ENCODE assay signal across 18 cellular contexts in the genomic region with DNA sequence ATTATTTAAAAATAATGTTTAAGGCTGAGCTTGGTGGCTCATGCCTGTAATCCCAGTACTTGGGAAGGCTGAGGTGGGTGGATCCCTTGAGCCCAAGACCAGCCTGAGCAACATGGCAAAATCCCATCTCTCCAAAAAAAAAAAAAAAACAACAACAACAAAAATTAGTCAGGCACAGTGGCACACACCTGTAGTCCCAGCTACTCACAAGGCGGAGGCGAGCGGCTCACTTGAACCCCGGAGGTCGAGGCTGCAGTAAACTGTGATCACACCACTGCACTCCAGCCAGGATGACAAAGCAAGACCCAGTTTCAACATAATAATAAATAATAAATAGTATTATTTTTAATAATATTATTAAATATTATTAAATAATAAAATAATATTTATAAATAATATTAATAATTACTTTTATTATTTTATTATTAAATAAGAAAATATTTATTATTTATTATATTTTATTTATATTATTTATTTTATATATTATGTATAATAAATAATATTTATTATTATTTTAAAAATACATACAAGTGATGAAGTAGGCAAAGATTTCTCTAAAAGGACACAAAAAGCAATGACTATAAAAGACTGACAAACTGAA. TPM values are rescaled to one million over a fixed set of nuclear protein-coding genes. Genes with fewer than 3 reads are reported as not detected.
"Had no signal": no experiment of that assay in that cellular context is flagged by ENCODE, and none has a peak within 500 bp of the region (broad histone marks: within the 10 kb centered on the region; RNA-seq: fewer than 3 reads in every experiment).

No MANE protein-coding gene starts in this region.

- H3K4me1 ChIP-seq: colonic mucosa, heart left ventricle, right atrium auricular region, tibial artery, upper lobe of right lung had no signal

- H3K4me3 ChIP-seq: colonic mucosa, esophagus squamous epithelium, heart left ventricle, mucosa of descending colon, right atrium auricular region, tibial artery, upper lobe of right lung had no signal

- H3K27ac Mint-ChIP-seq: stimulated activated memory B cell treated with anti-CD40 and anti-IgM and Interleukin-4, amounts not matched to agents 10 μg/mL and 1 μg/mL and 100 μg/mL, for 72 hours; stimulated activated naive CD8-positive, alpha-beta T cell treated with anti-CD3 and anti-CD28 coated beads, Interleukin-15, Interleukin-2, amounts not matched to agents 100 ng/mL and 50 ng/mL, for 24 hours had no signal

- H3K27ac ChIP-seq: colonic mucosa, esophagus squamous epithelium, heart left ventricle, neutrophil, right atrium auricular region, tibial artery, upper lobe of right lung had no signal

- H3K9me3 ChIP-seq: colonic mucosa, esophagus squamous epithelium, heart left ventricle, mucosa of descending colon, neutrophil, right atrium auricular region, tibial artery, upper lobe of right lung had no signal

- FAIRE-seq: islet of Langerhans had no signal

- H3K27me3 ChIP-seq: colonic mucosa, esophagus squamous epithelium, neutrophil, right atrium auricular region, tibial artery, upper lobe of right lung had no signal

- H3K27me3 Mint-ChIP-seq: naive thymus-derived CD8-positive, alpha-beta T cell; stimulated activated memory B cell treated with anti-CD40 and anti-IgM and Interleukin-4, amounts not matched to agents 10 μg/mL and 1 μg/mL and 100 μg/mL, for 72 hours; stimulated activated naive CD8-positive, alpha-beta T cell treated with anti-CD3 and anti-CD28 coated beads, Interleukin-15, Interleukin-2, amounts not matched to agents 100 ng/mL and 50 ng/mL, for 24 hours had no signal

- H3K36me3 ChIP-seq: colonic mucosa, esophagus squamous epithelium, heart left ventricle, neutrophil, right atrium auricular region, tibial artery, upper lobe of right lung had no signal

- H3K4me1 Mint-ChIP-seq: stimulated activated memory B cell treated with anti-CD40 and anti-IgM and Interleukin-4, amounts not matched to agents 10 μg/mL and 1 μg/mL and 100 μg/mL, for 72 hours had no signal

- H3K4me3 Mint-ChIP-seq: naive thymus-derived CD8-positive, alpha-beta T cell; stimulated activated memory B cell treated with anti-CD40 and anti-IgM and Interleukin-4, amounts not matched to agents 10 μg/mL and 1 μg/mL and 100 μg/mL, for 72 hours; stimulated activated naive CD8-positive, alpha-beta T cell treated with anti-CD3 and anti-CD28 coated beads, Interleukin-15, Interleukin-2, amounts not matched to agents 100 ng/mL and 50 ng/mL, for 24 hours had no signal

- DNase-seq: colonic mucosa; dermis blood vessel endothelial cell; esophagus squamous epithelium; foreskin fibroblast; heart left ventricle; hippocampal formation; mammary epithelial cell; mucosa of descending colon; naive thymus-derived CD8-positive, alpha-beta T cell; stimulated activated CD4-positive, alpha-beta T cell treated with anti-CD3 and anti-CD28 coated beads, Interleukin-4, amount 100 ng/mL, for 24 hours; tibial artery; upper lobe of right lung had no signal

- H3K9me3 Mint-ChIP-seq: naive thymus-derived CD8-positive, alpha-beta T cell; stimulated activated memory B cell treated with anti-CD40 and anti-IgM and Interleukin-4, amounts not matched to agents 10 μg/mL and 1 μg/mL and 100 μg/mL, for 72 hours; stimulated activated naive CD8-positive, alpha-beta T cell treated with anti-CD3 and anti-CD28 coated beads, Interleukin-15, Interleukin-2, amounts not matched to agents 100 ng/mL and 50 ng/mL, for 24 hours had no signal

RNA-seq across cellular contexts. Expression of gene ACTR3C, which starts 8.6 kb away (rescaled TPM):
- polyA plus RNA-seq: neural cell had no signal

RNA-seq across cellular contexts. Expression of gene RARRES2, which starts 26.7 kb away (rescaled TPM):
- polyA plus RNA-seq: naive thymus-derived CD8-positive, alpha-beta T cell had no signal
